Comparison of ENCODE assay signal across 7 cellular contexts in the genomic region with DNA sequence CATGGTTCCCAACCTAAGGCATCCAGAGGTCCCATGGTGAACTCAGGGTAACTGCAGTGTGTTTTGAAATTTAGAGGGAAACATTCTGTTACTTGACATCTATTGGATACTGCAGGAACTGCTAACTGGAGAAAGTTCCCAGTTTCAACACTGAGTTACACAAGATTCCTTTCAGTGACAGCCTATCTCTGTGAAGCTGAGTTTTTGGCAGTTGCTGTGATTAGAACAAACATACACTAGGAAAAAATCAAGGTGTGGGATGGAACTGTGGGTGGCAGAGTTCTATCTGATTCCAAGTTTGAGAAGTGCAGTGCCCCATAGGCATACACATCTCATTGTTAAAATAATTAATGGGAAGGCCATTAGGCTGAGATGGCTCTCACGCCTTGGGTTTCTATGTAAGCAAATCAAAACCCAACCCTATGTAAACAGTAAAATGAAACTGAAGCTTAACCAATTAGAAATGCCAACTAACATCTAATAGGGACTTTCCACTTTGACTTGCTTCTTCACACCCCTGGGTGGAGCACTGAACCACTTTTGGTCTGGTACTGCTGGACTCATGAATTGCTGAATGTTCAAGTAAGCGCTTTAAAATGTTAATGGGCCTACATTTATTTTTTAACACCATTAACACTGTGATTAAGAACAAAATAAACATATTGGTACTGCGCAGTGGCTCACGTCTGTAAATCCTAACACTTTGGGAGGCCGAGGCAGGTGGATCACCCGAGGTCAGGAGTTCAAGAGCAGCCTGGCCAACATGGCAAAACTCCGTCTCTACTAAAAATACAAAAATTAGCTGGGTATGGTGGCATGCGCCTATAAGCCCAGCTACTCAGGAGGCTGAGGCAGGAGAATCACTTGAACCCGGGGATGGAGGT. TPM values are rescaled to one million over a fixed set of nuclear protein-coding genes. Genes with fewer than 3 reads are reported as not detected.
A peak's percentile ranks its signal among the peaks of the same experiment; 100 is the strongest.
DNase-seq lines count a peak whose midpoint lies in the region; ATAC-seq and TF ChIP-seq lines count a peak whose summit lies in the region.

No MANE protein-coding gene starts in this region.

- H3K27ac ChIP-seq in MM.1S (ENCODE audit: low read length), result peak overlapping the region; percentile 60; the same call in 1 of the 2 replicates

- H3K27me3 ChIP-seq in MM.1S (replicated peaks; ENCODE audit: insufficient read depth, low read length), result no peaks in the 10 kb centered on the region

- TF ChIP-seq CTCF in MM.1S (IDR thresholded peaks at IDR 0.05; ENCODE audit: low read length), result peak; percentile 56
- TF ChIP-seq CTCF in natural killer cell (IDR thresholded peaks at IDR 0.05), result no peak

- H4K20me1 ChIP-seq in MM.1S (ENCODE audit: insufficient read depth, low read length), result no peaks in the 10 kb centered on the region

- H3K27me3 Mint-ChIP-seq in natural killer cell (ENCODE audit: low read depth in 2 of 2), result no peaks in the 10 kb centered on the region

- intact Hi-C loops in natural killer cell (cut with micrococcal nuclease), result loop anchor here (1.0 to 10.0 kb wide), 4 partner anchors 43 to 155 kb away; partner anchors contain the start of gene GFOD1
- intact Hi-C loops in posterior cingulate gyrus (cut with DNase I), result no loop called here

- H3K4me3 Mint-ChIP-seq in natural killer cell, result peak overlapping the region; percentile 79

- H3K9me3 Mint-ChIP-seq in natural killer cell, result no peaks in the 10 kb centered on the region

- H3K4me3 ChIP-seq in MM.1S (ENCODE audit: low read length), result no peak overlapping the region

- peaks cover 91 to 98% of the 10 kb centered on the region in 2 donors for H3K4me1 Mint-ChIP-seq in natural killer cell

- peak overlapping the region; percentile 58; the same call in 1 of the 2 replicates for H3K4me2 ChIP-seq in MM.1S (ENCODE audit: low read depth, low read length)

- peak overlapping the region; percentile 43 for H2AFZ ChIP-seq in MM.1S (ENCODE audit: low read length)

- H3F3A ChIP-seq in MM.1S (ENCODE audit: insufficient read depth, low read length), result peaks cover 3% of the 10 kb centered on the region; the same call in 1 of the 2 replicates

- peak overlapping the region; percentile 73 to 96 for H3K27ac Mint-ChIP-seq in natural killer cell

- H3K4me1 ChIP-seq in MM.1S (ENCODE audit: low read length), result peaks cover 35% of the 10 kb centered on the region

- H3K36me3 Mint-ChIP-seq in natural killer cell, result no peaks in the 10 kb centered on the region

- H3K36me3 ChIP-seq in MM.1S (replicated peaks; ENCODE audit: insufficient read depth, low read length), result no peaks in the 10 kb centered on the region

- H3K79me2 ChIP-seq in MM.1S (ENCODE audit: low read length), result no peaks in the 10 kb centered on the region; the same call in 1 of the 2 replicates

- no peak overlapping the region for H3K9ac ChIP-seq in MM.1S (ENCODE audit: low read length)

- ATAC-seq in GM18508 (IDR thresholded peaks at IDR 0.05; ENCODE audit: insufficient read depth, unreplicated experiment), result peak; percentile 92
- ATAC-seq in GM21786 (IDR thresholded peaks at IDR 0.05; ENCODE audit: unreplicated experiment), result peak; percentile 98
- peak; percentile 95 to 99 (median 98) for ATAC-seq in natural killer cell

- H3K9me3 ChIP-seq in MM.1S (replicated peaks; ENCODE audit: insufficient read depth, low read length), result no peaks in the 10 kb centered on the region

- DNase-seq in MM.1S, result peak; percentile 91
- peak; percentile 25 for DNase-seq in central memory CD4-positive, alpha-beta T cell
- DNase-seq in natural killer cell, result peak; percentile 45
- no peak for DNase-seq in NCI-H2227 treated with DMSO at 0.1 percent for 48 hours (lab: John Stamatoyannopoulos, UW)
- DNase-seq in posterior cingulate gyrus, result no peak

- H3K9me2 ChIP-seq in MM.1S (replicated peaks; ENCODE audit: insufficient read depth, low read length), result no peaks in the 10 kb centered on the region

RNA-seq across cellular contexts. Expression of gene TBC1D7, which starts 55.2 kb away (rescaled TPM):
- total RNA-seq in natural killer cell, result 10 to 100 TPM; 20.1 to 29.7 (median 24.3) TPM

Comparison
In these comparisons a context has a peak if more than half of its experiments do, and no peak if none do; other contexts are left out.
1. DNase-seq: peak in MM.1S (single experiment), central memory CD4-positive, alpha-beta T cell (single experiment) and natural killer cell (single experiment); none in NCI-H2227 treated with DMSO at 0.1 percent for 48 hours (single experiment) and posterior cingulate gyrus (0 of 10).
2. Peak in every context shown above with its lines, with median percentiles within 50 percentile points of each other: ATAC-seq.